ENCODE assay signal across 23 cellular contexts in genomic region chr15:56358604-56359003, GRCh38. TPM values are rescaled to one million over a fixed set of nuclear protein-coding genes. Genes with fewer than 3 reads are reported as not detected.
A peak's percentile ranks its signal among the peaks of the same experiment; 100 is the strongest.
DNase-seq lines count a peak whose midpoint lies in the region; ATAC-seq, FAIRE-seq and TF ChIP-seq lines count a peak whose summit lies in the region.
"Had no signal": no experiment of that assay in that cellular context is flagged by ENCODE, and none has a peak within 500 bp of the region (broad histone marks: within the 10 kb centered on the region; RNA-seq: fewer than 3 reads in every experiment).

No MANE protein-coding gene starts in this region.

- H3K36me3 ChIP-seq in Karpas-422 (ENCODE audit: insufficient read depth, low read length) (no peaks in the 10 kb centered on the region), mesendoderm (ENCODE audit: control insufficient read depth, insufficient read depth, low read length) (no peaks in the 10 kb centered on the region)
- H3K36me3 ChIP-seq: BLaER1, HAP-1 had no signal

- H2BK120ac ChIP-seq in mesendoderm (ENCODE audit: low read depth, low read length): no peak overlapping the region

- DNase-seq in GM12891 (ENCODE audit: insufficient read length, low spot score) (no peak), Karpas-422 (peak; percentile 21), mesendoderm (peak; percentile 88), MCF 10A (ENCODE audit: unreplicated experiment) (no peak)
- DNase-seq: 8988T; CD4-positive, alpha-beta T cell; CD8-positive, alpha-beta memory T cell; DMS 273 treated with DMSO at 0.1 percent for 48 hours; DMS79; EL; GDM1; GOT3; HFFc6 had no signal

- WGBS in mesendoderm (ENCODE audit: extremely low coverage, insufficient coverage, low lambda C conversion rate): no CpG with 5 or more reads among the region's 7 CpGs

- TF ChIP-seq CTCF in MCF 10A (IDR thresholded peaks at IDR 0.05; ENCODE audit: unreplicated experiment): no peak

- no peaks in the 10 kb centered on the region for H3K36me3 Mint-ChIP-seq in MCF 10A (ENCODE audit: insufficient read depth, unreplicated experiment)
- H3K36me3 Mint-ChIP-seq: CD8-positive, alpha-beta memory T cell had no signal

- H3K9ac ChIP-seq in Karpas-422 (ENCODE audit: low read length) (no peak overlapping the region), mesendoderm (ENCODE audit: low read length) (no peak overlapping the region)
- H3K9ac ChIP-seq: BLaER1 had no signal

- H3K27ac ChIP-seq in Karpas-422 (ENCODE audit: low read length) (no peak overlapping the region), mesendoderm (ENCODE audit: low read depth, low read length) (no peak overlapping the region)
- H3K27ac ChIP-seq: BLaER1, C4-2B had no signal

- POLR2A ChIA-PET in MCF 10A (lab: Yijun Ruan, JAX): no interaction called here

- H3K79me1 ChIP-seq in mesendoderm (ENCODE audit: low read length): no peaks in the 10 kb centered on the region

- peak; percentile 50 for FAIRE-seq in GM12891 (lab: Jason Lieb, UNC)
- FAIRE-seq: D721Med, GM12878, GM19239, H54 had no signal

- no peaks in the 10 kb centered on the region for H3K9me3 Mint-ChIP-seq in MCF 10A (ENCODE audit: unreplicated experiment)
- H3K9me3 Mint-ChIP-seq: HFFc6 had no signal

- BruUV-seq in MCF 10A (replicated peaks; lab: Mats Ljungman, UMichigan): no TSS peak

- TF ChIP-seq POLR2A in GM12891 (IDR thresholded peaks at IDR 0.05; ENCODE audit: low read depth, low read length): no peak

- no peak overlapping the region for H2BK15ac ChIP-seq in mesendoderm (replicated peaks; ENCODE audit: low read depth)

- no peak overlapping the region for H3K18ac ChIP-seq in mesendoderm (ENCODE audit: low read length)

- H3K79me2 ChIP-seq in Karpas-422 (ENCODE audit: low read length) (no peaks in the 10 kb centered on the region), mesendoderm (ENCODE audit: control insufficient read depth, insufficient read depth, low read length) (no peaks in the 10 kb centered on the region)

- CTCF ChIA-PET in MCF 10A (lab: Yijun Ruan, JAX): no interaction called here

- H3K4me3 ChIP-seq in Karpas-422 (ENCODE audit: low read length): no peak overlapping the region
- no peak overlapping the region for H3K4me3 ChIP-seq in mesendoderm (ENCODE audit: low read length)
- H3K4me3 ChIP-seq: BLaER1, GM12878, HAP-1 had no signal

- no peaks in the 10 kb centered on the region for H3K9me3 ChIP-seq in Karpas-422 (ENCODE audit: low read length)

- no peak overlapping the region for H2AK5ac ChIP-seq in mesendoderm (ENCODE audit: low read length)

- H3K27me3 ChIP-seq in Karpas-422 (ENCODE audit: low read length) (no peaks in the 10 kb centered on the region), mesendoderm (ENCODE audit: insufficient read depth, low read length, poor library complexity) (no peaks in the 10 kb centered on the region)
- H3K27me3 ChIP-seq: BLaER1 had no signal

- H4K5ac ChIP-seq in mesendoderm (ENCODE audit: low read length): no peak overlapping the region

- no peaks in the 10 kb centered on the region for H3K9me2 ChIP-seq in Karpas-422 (replicated peaks; ENCODE audit: insufficient read depth, low read length)

- H3K4ac ChIP-seq in mesendoderm (ENCODE audit: low read depth, low read length): no peak overlapping the region

- H3K4me1 ChIP-seq in Karpas-422 (ENCODE audit: low read length): no peaks in the 10 kb centered on the region
- no peaks in the 10 kb centered on the region for H3K4me1 ChIP-seq in mesendoderm (ENCODE audit: control insufficient read depth, low read depth, low read length)
- H3K4me1 ChIP-seq: HAP-1 had no signal

- no peaks in the 10 kb centered on the region for H3K27me3 Mint-ChIP-seq in MCF 10A (ENCODE audit: insufficient read depth, unreplicated experiment)
- H3K27me3 Mint-ChIP-seq: B cell; CD4-positive, alpha-beta T cell had no signal

- intact Hi-C loops in MCF 10A (cut with micrococcal nuclease): no loop called here

- no peak overlapping the region for H3K56ac ChIP-seq in mesendoderm (ENCODE audit: low read length)

- H4K20me1 ChIP-seq in Karpas-422 (ENCODE audit: insufficient read depth, low read depth, low read length): no peaks in the 10 kb centered on the region
- H4K20me1 ChIP-seq: BLaER1 had no signal

- no peak overlapping the region for H3K4me2 ChIP-seq in Karpas-422 (ENCODE audit: low read depth, low read length, poor library complexity, severe bottlenecking)
- H3K4me2 ChIP-seq in mesendoderm (ENCODE audit: low read length): no peak overlapping the region
- H3K4me2 ChIP-seq: BLaER1 had no signal

- H4K8ac ChIP-seq in mesendoderm (ENCODE audit: low read depth, low read length): no peak overlapping the region

- no peak overlapping the region for H2AFZ ChIP-seq in Karpas-422 (ENCODE audit: low read length)

- ATAC-seq in GM18858 (IDR thresholded peaks at IDR 0.05; ENCODE audit: unreplicated experiment) (no peak), HG02623 (IDR thresholded peaks at IDR 0.05; ENCODE audit: unreplicated experiment) (no peak)
- ATAC-seq: GM12878 had no signal

- no peak overlapping the region for H3K4me3 Mint-ChIP-seq in MCF 10A (ENCODE audit: unreplicated experiment)
- H3K4me3 Mint-ChIP-seq: B cell; CD4-positive, alpha-beta T cell; CD8-positive, alpha-beta memory T cell; HFFc6 had no signal

- no peak overlapping the region for H3K23ac ChIP-seq in mesendoderm (ENCODE audit: low read length)

- H2BK5ac ChIP-seq in mesendoderm (ENCODE audit: low read length): no peak overlapping the region

- H3K27ac Mint-ChIP-seq in MCF 10A (ENCODE audit: low read depth, unreplicated experiment): no peak overlapping the region
- H3K27ac Mint-ChIP-seq: B cell; CD4-positive, alpha-beta T cell; CD8-positive, alpha-beta memory T cell; HFFc6 had no signal

- peaks cover 14% of the 10 kb centered on the region for H3K4me1 Mint-ChIP-seq in MCF 10A (ENCODE audit: insufficient read depth, unreplicated experiment)
- H3K4me1 Mint-ChIP-seq: CD8-positive, alpha-beta memory T cell had no signal

TF ChIP-seq in GM12891, 5 proteins besides CTCF, POLR2A, EP300 and RAD21:
- TF ChIP-seq TAF1 (IDR thresholded peaks at IDR 0.05; ENCODE audit: low read depth, low read length): no peak
- TF ChIP-seq POLR2AphosphoS5 (IDR thresholded peaks at IDR 0.05; ENCODE audit: low read depth, low read length): no peak
- TF ChIP-seq SPI1 (IDR thresholded peaks at IDR 0.05; ENCODE audit: low read depth, low read length): no peak
- no peak for TF ChIP-seq POU2F2 (IDR thresholded peaks at IDR 0.05; ENCODE audit: low read depth, low read length)
- no peak for TF ChIP-seq PAX5 (IDR thresholded peaks at IDR 0.05; ENCODE audit: insufficient read depth, low read length, severe bottlenecking)

RNA-seq across cellular contexts. Expression of gene TEX9, which starts 6.6 kb away (rescaled TPM):
- polyA plus RNA-seq in GM12891 (2012; ENCODE audit: low read depth, missing spikeins): 12.9 TPM
- 0.94 and 8.9 TPM in 2 replicates for total RNA-seq in Karpas-422 (2014; rRNA removed; shearing (Covaris generic); ENCODE audit: low replicate concordance)
- 7.9 TPM for polyA plus RNA-seq in mesendoderm (2013, experiment 1 of 2)
- polyA plus RNA-seq in mesendoderm (2013, experiment 2 of 2): 8.3 TPM
- total RNA-seq in MCF 10A (2022): 6.3 and 6.8 TPM in 2 replicates

Comparison
In these comparisons a context has a peak if more than half of its experiments do, and no peak if none do; other contexts are left out.
1. DNase-seq: peak in Karpas-422 (single experiment) and mesendoderm (single experiment); none in GM12891 (single experiment) and MCF 10A (single experiment).